Comparison of ENCODE assay signal across 10 cellular contexts in the genomic region with DNA sequence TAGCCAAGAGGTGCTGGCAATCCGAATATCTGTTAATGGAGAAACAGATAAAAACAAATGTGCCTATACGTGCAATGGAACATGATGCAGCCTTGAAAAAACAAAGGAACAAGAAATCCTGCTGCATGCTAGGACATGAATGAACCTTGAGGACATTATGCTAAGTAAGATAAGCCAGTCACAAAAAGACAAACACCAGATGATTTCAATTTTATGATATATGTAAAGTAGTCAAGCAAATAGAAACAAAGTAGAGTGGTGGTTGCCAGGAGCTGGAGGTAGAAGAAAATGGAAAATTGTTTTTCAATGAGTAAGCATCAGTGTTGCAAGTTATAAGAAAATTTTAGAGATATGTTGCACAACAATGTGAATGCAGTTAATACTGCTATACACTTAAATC.
"Had no signal": no experiment of that assay in that cellular context is flagged by ENCODE, and none has a peak within 500 bp of the region (broad histone marks: within the 10 kb centered on the region; RNA-seq: fewer than 3 reads in every experiment).

No MANE protein-coding gene starts in this region.

- H3K27ac ChIP-seq: gastrocnemius medialis, heart right ventricle, sigmoid colon, skin epidermis had no signal

- ATAC-seq: gastrocnemius medialis, heart right ventricle, left lobe of liver, natural killer cell had no signal

- H3K4me3 ChIP-seq: gastrocnemius medialis, heart right ventricle, sigmoid colon, skin epidermis had no signal

- DNase-seq: gastrocnemius medialis; heart right ventricle; natural killer cell; posterior cingulate gyrus; sigmoid colon; stimulated activated CD4-positive, alpha-beta T cell treated with anti-CD3 and anti-CD28 coated beads, Interleukin-12 subunit alpha, Interleukin-12 subunit beta, amount 100 ng/mL, for 4 hours; stimulated activated naive CD4-positive, alpha-beta T cell treated with Interleukin-2 at 50 U/mL for 16 hours; trophoblast cell had no signal

- H3K36me3 ChIP-seq: gastrocnemius medialis, heart right ventricle, sigmoid colon had no signal

- H3K9me3 ChIP-seq: gastrocnemius medialis had no signal

- H3K27me3 ChIP-seq: gastrocnemius medialis, heart right ventricle, sigmoid colon had no signal

- H3K4me1 ChIP-seq: gastrocnemius medialis, heart right ventricle had no signal
